8 cellular contexts compared by ENCODE assay signal in the genomic region with DNA sequence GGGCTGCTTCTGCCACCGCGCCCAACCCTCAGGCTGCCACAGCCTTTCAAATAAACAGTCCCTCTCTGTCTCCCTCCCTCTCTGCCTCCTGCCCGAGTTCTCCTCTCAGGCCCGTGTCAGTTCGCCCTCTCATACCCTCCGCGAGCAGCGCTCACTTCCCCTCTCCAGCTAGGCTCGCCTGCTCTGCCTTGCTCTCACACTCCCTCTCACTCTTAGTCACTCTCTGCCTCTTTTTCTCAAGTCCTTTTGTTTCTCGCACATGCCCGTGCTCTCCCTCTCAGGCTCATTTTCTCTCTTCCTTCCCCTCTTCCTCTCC. TPM values are rescaled to one million over a fixed set of nuclear protein-coding genes. Genes with fewer than 3 reads are reported as not detected.
DNase-seq lines count a peak whose midpoint lies in the region; ATAC-seq and TF ChIP-seq lines count a peak whose summit lies in the region.

No MANE protein-coding gene starts in this region.

- TF ChIP-seq CTCF in GM13976 (IDR thresholded peaks at IDR 0.05; ENCODE audit: borderline replicate concordance, control extremely low read depth, extremely low read depth, insufficient read depth, missing control alignments) (no peak), colonic mucosa (IDR thresholded peaks at IDR 0.05) (no peak), right lobe of liver (IDR thresholded peaks at IDR 0.05) (no peak)

- H3K4me3 Mint-ChIP-seq in stimulated activated naive B cell treated with anti-CD40 and anti-IgM and Interleukin-4, amounts not matched to agents 10 μg/mL and 1 μg/mL and 100 μg/mL, for 72 hours: peak overlapping the region in 1 of 2 donors; percentile 23

- in situ Hi-C loops in GM13976 (cut with MboI; ENCODE audit: low sequenced_read_pairs, unreplicated experiment): no loop called here

- no peak overlapping the region for H3K27ac Mint-ChIP-seq in stimulated activated naive B cell treated with anti-CD40 and anti-IgM and Interleukin-4, amounts not matched to agents 10 μg/mL and 1 μg/mL and 100 μg/mL, for 72 hours

- intact Hi-C loops in colonic mucosa (cut with DNase I) (no loop called here), right lobe of liver (cut with DNase I) (loop anchor here in 1 of 2 donors (10.0 kb wide), 1 partner anchor 233 kb away; no protein-coding TSS in a partner anchor)

- H3K4me3 ChIP-seq in colonic mucosa (peak overlapping the region; percentile 65), right lobe of liver (peak overlapping the region in 1 of 3 donors; percentile 70)

- WGBS in right lobe of liver (ENCODE audit: insufficient coverage, low coverage, low lambda C conversion rate, missing lambda C conversion rate): 20% methylated on average over 8 of the region's 11 CpGs

- H3K36me3 Mint-ChIP-seq in stimulated activated naive B cell treated with anti-CD40 and anti-IgM and Interleukin-4, amounts not matched to agents 10 μg/mL and 1 μg/mL and 100 μg/mL, for 72 hours: peaks cover 4% of the 10 kb centered on the region in 2 donors

- H3K27ac ChIP-seq in colonic mucosa (peak overlapping the region; percentile 74), right lobe of liver (no peak overlapping the region)

- H3K9me3 ChIP-seq in colonic mucosa: no peaks in the 10 kb centered on the region
- no peaks in the 10 kb centered on the region for H3K9me3 ChIP-seq in right lobe of liver

- H3K36me3 ChIP-seq in colonic mucosa (no peaks in the 10 kb centered on the region), right lobe of liver (no peaks in the 10 kb centered on the region)

- peaks cover 6 to 17% of the 10 kb centered on the region in 2 donors for H3K27me3 Mint-ChIP-seq in stimulated activated naive B cell treated with anti-CD40 and anti-IgM and Interleukin-4, amounts not matched to agents 10 μg/mL and 1 μg/mL and 100 μg/mL, for 72 hours

- no peaks in the 10 kb centered on the region for H3K9me3 Mint-ChIP-seq in stimulated activated naive B cell treated with anti-CD40 and anti-IgM and Interleukin-4, amounts not matched to agents 10 μg/mL and 1 μg/mL and 100 μg/mL, for 72 hours

- peak overlapping the region; percentile 73 to 86 for H3K9ac ChIP-seq in colonic mucosa (ENCODE audit: low read depth in 2 of 2, low read length in 2 of 2)

- H3K27me3 ChIP-seq in colonic mucosa (no peaks in the 10 kb centered on the region), right lobe of liver (peaks cover 0 to 4% of the 10 kb centered on the region in 2 donors)

- DNase-seq in GM13976 (ENCODE audit: low spot score) (peak; percentile 66), SIG-M5 treated with dmso at 0.1 percent for 504 hours (lab: John Stamatoyannopoulos, UW; ENCODE audit: unreplicated experiment) (peak; percentile 61), colonic mucosa (peak; percentile 52), right lobe of liver (peak in 1 of 3 donors; percentile 60), COLO668 (lab: John Stamatoyannopoulos, UW; ENCODE audit: unreplicated experiment) (no peak)
- DNase-seq in stimulated activated naive B cell treated with anti-CD40 and anti-IgM and Interleukin-4, amounts not matched to agents 10 μg/mL and 1 μg/mL and 100 μg/mL, for 72 hours: peak; percentile 49

- ATAC-seq in HG02973 (IDR thresholded peaks at IDR 0.05; ENCODE audit: unreplicated experiment) (peak; percentile 48), right lobe of liver (peak in 3 of 4 donors; percentile 2 to 12 (median 10)), HG03097 (IDR thresholded peaks at IDR 0.05; ENCODE audit: low FRiP score, unreplicated experiment) (no peak)
- peak; percentile 76 to 78 for ATAC-seq in stimulated activated naive B cell treated with anti-CD40 and anti-IgM and Interleukin-4, amounts not matched to agents 10 μg/mL and 1 μg/mL and 100 μg/mL, for 72 hours (replicated peaks)

- no peak for TF ChIP-seq POLR2A in right lobe of liver (IDR thresholded peaks at IDR 0.05)

- H3K4me1 ChIP-seq in colonic mucosa: no peaks in the 10 kb centered on the region
- no peaks in the 10 kb centered on the region for H3K4me1 ChIP-seq in right lobe of liver

- peaks cover 20 to 56% of the 10 kb centered on the region in 2 donors for H3K4me1 Mint-ChIP-seq in stimulated activated naive B cell treated with anti-CD40 and anti-IgM and Interleukin-4, amounts not matched to agents 10 μg/mL and 1 μg/mL and 100 μg/mL, for 72 hours

RNA-seq across cellular contexts. Expression of gene EFNB1, which starts 3.2 kb away (rescaled TPM):
- total RNA-seq in colonic mucosa (10 to 100 TPM; 77.9 to 92.2 TPM), right lobe of liver (10 to 100 TPM in 3 of 6 experiments, 1 to 10 TPM in 3; 6.1 to 17.4 (median 10.4) TPM)

Comparison
In these comparisons a context has a peak if more than half of its experiments do, and no peak if none do; other contexts are left out.
1. RNA of gene EFNB1, which starts 3.2 kb away (total RNA-seq): 77.9 to 92.2 TPM in colonic mucosa; 6.1 to 17.4 TPM in right lobe of liver; every median in the first group is over 4 times any median in the second.